ENCODE assay signal across 13 cellular contexts in the genomic region with DNA sequence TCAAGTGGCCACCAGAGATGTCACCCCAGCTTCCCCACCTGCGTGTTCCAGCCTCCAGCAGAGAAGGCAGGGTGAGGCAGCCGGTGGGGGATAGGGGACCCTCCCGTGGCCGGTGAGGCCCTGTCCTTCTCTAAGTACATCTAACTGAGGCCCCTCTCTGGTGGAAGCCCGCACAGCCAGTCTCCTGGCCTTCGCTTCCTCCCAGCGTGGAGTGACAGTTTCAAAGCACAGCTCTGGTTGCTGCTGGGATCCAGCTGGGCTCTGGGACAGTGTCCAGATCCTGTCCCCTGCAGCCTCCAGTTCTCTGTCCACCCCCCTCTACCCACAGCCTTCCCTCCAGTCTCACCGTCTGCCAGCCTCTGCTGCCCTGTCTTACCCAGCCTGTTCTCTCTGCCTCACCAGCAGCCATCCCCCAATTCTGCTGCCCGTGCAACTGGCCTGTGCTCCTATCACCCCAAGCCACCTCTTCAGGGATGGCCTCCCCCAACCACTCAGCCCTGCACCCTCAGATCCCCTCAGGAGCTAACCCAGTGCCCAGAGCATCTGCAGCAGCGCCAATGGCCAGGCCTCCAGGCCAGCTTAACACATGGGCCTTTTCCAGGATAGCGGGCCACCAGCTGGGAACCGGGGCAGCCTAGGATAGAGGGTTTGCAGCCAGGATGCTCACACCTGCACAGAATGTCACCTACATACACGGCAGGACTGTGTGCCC.
"Had no signal": no experiment of that assay in that cellular context is flagged by ENCODE, and none has a peak within 500 bp of the region (broad histone marks: within the 10 kb centered on the region; RNA-seq: fewer than 3 reads in every experiment).

No MANE protein-coding gene starts in this region.

- H3K27me3 ChIP-seq: breast epithelium, esophagus muscularis mucosa, neural progenitor cell had no signal

- FAIRE-seq: endometrium, small intestine had no signal

- H3K9me3 ChIP-seq: breast epithelium, esophagus muscularis mucosa had no signal

- H3K9me3 Mint-ChIP-seq: activated naive CD8-positive, alpha-beta T cell treated with anti-CD3 and anti-CD28 coated beads for 36 hours; activated T-cell treated with anti-CD3 and anti-CD28 coated beads, Interleukin-2, amount 50 U/mL, for 4 hours; neural progenitor cell; stimulated activated naive B cell treated with anti-CD40 and anti-IgM and Interleukin-4, amounts not matched to agents 10 μg/mL and 1 μg/mL and 100 μg/mL, for 72 hours; type B pancreatic cell had no signal

- H3K79me2 ChIP-seq: parathyroid adenoma had no signal

- H3K27ac Mint-ChIP-seq: activated naive CD8-positive, alpha-beta T cell treated with anti-CD3 and anti-CD28 coated beads for 36 hours; neural progenitor cell; type B pancreatic cell had no signal

- H2AFZ ChIP-seq: neural progenitor cell, parathyroid adenoma had no signal

- H3K4me3 ChIP-seq: breast epithelium, esophagus muscularis mucosa, neural progenitor cell had no signal

- H3K4me1 ChIP-seq: breast epithelium, neural progenitor cell had no signal

- DNase-seq: activated effector memory CD4-positive, alpha-beta T cell treated with anti-CD3 and anti-CD28 coated beads, Interleukin-2, amount 50 U/mL, for 16 hours; activated naive CD8-positive, alpha-beta T cell treated with anti-CD3 and anti-CD28 coated beads for 36 hours; activated T-cell treated with anti-CD3 and anti-CD28 coated beads, Interleukin-2, amount 50 U/mL, for 4 hours; mammary epithelial cell; small intestine; stimulated activated CD4-positive, alpha-beta T cell treated with anti-CD3 and anti-CD28 coated beads, Interleukin-1b, Interleukin-23, amount 100 ng/mL, for 48 hours; stimulated activated naive B cell treated with anti-CD40 and anti-IgM and Interleukin-4, amounts not matched to agents 10 μg/mL and 1 μg/mL and 100 μg/mL, for 72 hours had no signal

- H3K4me3 Mint-ChIP-seq: activated naive CD8-positive, alpha-beta T cell treated with anti-CD3 and anti-CD28 coated beads for 36 hours; activated T-cell treated with anti-CD3 and anti-CD28 coated beads, Interleukin-2, amount 50 U/mL, for 4 hours; neural progenitor cell; stimulated activated naive B cell treated with anti-CD40 and anti-IgM and Interleukin-4, amounts not matched to agents 10 μg/mL and 1 μg/mL and 100 μg/mL, for 72 hours; type B pancreatic cell had no signal

- H3K36me3 ChIP-seq: breast epithelium, neural progenitor cell had no signal

- ATAC-seq: activated T-cell treated with anti-CD3 and anti-CD28 coated beads, Interleukin-2, amount 50 U/mL, for 4 hours; stimulated activated naive B cell treated with anti-CD40 and anti-IgM and Interleukin-4, amounts not matched to agents 10 μg/mL and 1 μg/mL and 100 μg/mL, for 72 hours had no signal

- H3K36me3 Mint-ChIP-seq: activated naive CD8-positive, alpha-beta T cell treated with anti-CD3 and anti-CD28 coated beads for 36 hours; neural progenitor cell; stimulated activated naive B cell treated with anti-CD40 and anti-IgM and Interleukin-4, amounts not matched to agents 10 μg/mL and 1 μg/mL and 100 μg/mL, for 72 hours; type B pancreatic cell had no signal

- H3K9ac ChIP-seq: neural progenitor cell, parathyroid adenoma had no signal

- H3K27ac ChIP-seq: breast epithelium, esophagus muscularis mucosa, neural progenitor cell, parathyroid adenoma had no signal

- H3K27me3 Mint-ChIP-seq: activated naive CD8-positive, alpha-beta T cell treated with anti-CD3 and anti-CD28 coated beads for 36 hours; stimulated activated naive B cell treated with anti-CD40 and anti-IgM and Interleukin-4, amounts not matched to agents 10 μg/mL and 1 μg/mL and 100 μg/mL, for 72 hours had no signal

- H3K4me2 ChIP-seq: neural progenitor cell had no signal
